24 cellular contexts compared by ENCODE assay signal in genomic region chr13:81493144-81493543, GRCh38.
DNase-seq lines count a peak whose midpoint lies in the region; ATAC-seq and TF ChIP-seq lines count a peak whose summit lies in the region.
"Had no signal": no experiment of that assay in that cellular context is flagged by ENCODE, and none has a peak within 500 bp of the region (broad histone marks: within the 10 kb centered on the region; RNA-seq: fewer than 3 reads in every experiment).

No MANE protein-coding gene starts in this region.

- H3K27me3 ChIP-seq in BE2C, result no peaks in the 10 kb centered on the region
- H3K27me3 ChIP-seq: gastroesophageal sphincter, neural progenitor cell, upper lobe of left lung had no signal

- H3K36me3 Mint-ChIP-seq in activated T-cell treated with anti-CD3 and anti-CD28 coated beads, Interleukin-2, amount 50 U/mL, for 72 hours (ENCODE audit: insufficient read depth in 2 of 2), result no peaks in the 10 kb centered on the region
- H3K36me3 Mint-ChIP-seq: IgD-negative memory B cell, neural progenitor cell had no signal

- ATAC-seq in HG02759 (IDR thresholded peaks at IDR 0.05; ENCODE audit: unreplicated experiment) (peak; percentile 49), HG03571 (IDR thresholded peaks at IDR 0.05; ENCODE audit: unreplicated experiment) (peak; percentile 91)
- no peak for ATAC-seq in activated T-cell treated with anti-CD3 and anti-CD28 coated beads, Interleukin-2, amount 50 U/mL, for 72 hours (replicated peaks in 1 of 2)
- ATAC-seq: gastroesophageal sphincter had no signal

- no peaks in the 10 kb centered on the region for H3K4me1 Mint-ChIP-seq in activated T-cell treated with anti-CD3 and anti-CD28 coated beads, Interleukin-2, amount 50 U/mL, for 72 hours (ENCODE audit: low read depth)
- H3K4me1 Mint-ChIP-seq: B cell, neural progenitor cell had no signal

- H3K9me3 ChIP-seq in BE2C, result no peaks in the 10 kb centered on the region
- H3K9me3 ChIP-seq: gastroesophageal sphincter, upper lobe of left lung had no signal

- no peak overlapping the region for H3K27ac Mint-ChIP-seq in activated T-cell treated with anti-CD3 and anti-CD28 coated beads, Interleukin-2, amount 50 U/mL, for 72 hours
- H3K27ac Mint-ChIP-seq: activated T-cell treated with anti-CD3 and anti-CD28 coated beads, Interleukin-2, amount 50 U/mL, for 24 hours; B cell; IgD-negative memory B cell; neural progenitor cell; progenitor cell of endocrine pancreas had no signal

- H3K9me3 Mint-ChIP-seq in activated T-cell treated with anti-CD3 and anti-CD28 coated beads, Interleukin-2, amount 50 U/mL, for 72 hours, result peaks cover 14 to 15% of the 10 kb centered on the region in 2 donors
- H3K9me3 Mint-ChIP-seq: neural progenitor cell had no signal

- peak; percentile 9 for DNase-seq in NCI-H2171 treated with DMSO at 0.1 percent for 48 hours (lab: John Stamatoyannopoulos, UW)
- DNase-seq in NCI-H2171 (lab: John Stamatoyannopoulos, UW), result no peak
- DNase-seq in iris pigment epithelial cell (ENCODE audit: low read depth), result peak; percentile 16
- DNase-seq in activated T-cell treated with anti-CD3 and anti-CD28 coated beads, Interleukin-2, amount 50 U/mL, for 72 hours, result no peak
- no peak for DNase-seq in NCI-H187 treated with DMSO at 0.1 percent for 48 hours (lab: John Stamatoyannopoulos, UW)
- DNase-seq in BE2C, result no peak
- DNase-seq: activated CD4-positive, alpha-beta T cell treated with anti-CD3 and anti-CD28 coated beads for 1 hour; activated CD8-positive, alpha-beta memory T cell treated with anti-CD3 and anti-CD28 coated beads for 24 hours; activated naive CD4-positive, alpha-beta T cell treated with Interleukin-2 at 50 U/mL for 16 hours; activated T-cell treated with anti-CD3 and anti-CD28 coated beads, Interleukin-2, amount 50 U/mL, for 24 hours; amygdala; COR-L47; EL; kidney glomerular epithelial cell; NCI-H526; Right ventricle myocardium superior; upper lobe of left lung had no signal

- H3K4me3 Mint-ChIP-seq in activated T-cell treated with anti-CD3 and anti-CD28 coated beads, Interleukin-2, amount 50 U/mL, for 72 hours, result no peak overlapping the region
- H3K4me3 Mint-ChIP-seq: activated T-cell treated with anti-CD3 and anti-CD28 coated beads, Interleukin-2, amount 50 U/mL, for 24 hours; B cell; IgD-negative memory B cell; neural progenitor cell had no signal

- no peak for TF ChIP-seq CTCF in BE2C (IDR thresholded peaks at IDR 0.05; ENCODE audit: low read depth, low read length)

- H3K27me3 Mint-ChIP-seq in activated T-cell treated with anti-CD3 and anti-CD28 coated beads, Interleukin-2, amount 50 U/mL, for 72 hours (ENCODE audit: low read depth), result no peaks in the 10 kb centered on the region
- H3K27me3 Mint-ChIP-seq: activated T-cell treated with anti-CD3 and anti-CD28 coated beads, Interleukin-2, amount 50 U/mL, for 24 hours; B cell; IgD-negative memory B cell; progenitor cell of endocrine pancreas had no signal

- H3K36me3 ChIP-seq in BE2C, result no peaks in the 10 kb centered on the region
- H3K36me3 ChIP-seq: gastroesophageal sphincter, neural progenitor cell, upper lobe of left lung had no signal

- H3K4me1 ChIP-seq in BE2C, result peaks cover 4% of the 10 kb centered on the region; the same call in 1 of the 2 replicates
- H3K4me1 ChIP-seq: gastroesophageal sphincter, neural progenitor cell, upper lobe of left lung had no signal

- H3K4me3 ChIP-seq in BE2C (ENCODE audit: low read depth, low read length), result no peak overlapping the region
- H3K4me3 ChIP-seq: gastroesophageal sphincter, neural progenitor cell, upper lobe of left lung had no signal

Comparison
In these comparisons a context has a peak if more than half of its experiments do, and no peak if none do; other contexts are left out.
1. DNase-seq: peak in NCI-H2171 treated with DMSO at 0.1 percent for 48 hours (single experiment) and iris pigment epithelial cell (single experiment); none in NCI-H2171 (single experiment), activated T-cell treated with anti-CD3 and anti-CD28 coated beads, Interleukin-2, amount 50 U/mL, for 72 hours (0 of 2), NCI-H187 treated with DMSO at 0.1 percent for 48 hours (single experiment) and BE2C (single experiment).
2. ATAC-seq: peak in HG02759 (single experiment) and HG03571 (single experiment); none in activated T-cell treated with anti-CD3 and anti-CD28 coated beads, Interleukin-2, amount 50 U/mL, for 72 hours (0 of 2).